Comparison of ENCODE assay signal across 13 cellular contexts in genomic region chr17:55722016-55722706, GRCh38. TPM values are rescaled to one million over a fixed set of nuclear protein-coding genes. Genes with fewer than 3 reads are reported as not detected.
DNase-seq lines count a peak whose midpoint lies in the region; ATAC-seq and TF ChIP-seq lines count a peak whose summit lies in the region.
"Had no signal": no experiment of that assay in that cellular context is flagged by ENCODE, and none has a peak within 500 bp of the region (broad histone marks: within the 10 kb centered on the region; RNA-seq: fewer than 3 reads in every experiment).

No MANE protein-coding gene starts in this region.

- no peak for TF ChIP-seq EP300 in ovary (IDR thresholded peaks at IDR 0.05)

- POLR2A ChIA-PET in AG04450 (lab: Yijun Ruan, JAX) = no interaction called here

- no peaks in the 10 kb centered on the region for H3K36me3 ChIP-seq in adipocyte (ENCODE audit: control insufficient read depth, insufficient read depth, low read length, severe bottlenecking)
- no peaks in the 10 kb centered on the region for H3K36me3 ChIP-seq in ovary
- H3K36me3 ChIP-seq: ascending aorta had no signal

- no peaks in the 10 kb centered on the region for H3K27me3 ChIP-seq in AG04450 (ENCODE audit: control insufficient read depth, insufficient read depth, low read length)
- no peaks in the 10 kb centered on the region for H3K27me3 ChIP-seq in adipocyte (replicated peaks; ENCODE audit: control insufficient read depth, insufficient read depth, low read length)
- no peaks in the 10 kb centered on the region for H3K27me3 ChIP-seq in ovary
- H3K27me3 ChIP-seq: ascending aorta had no signal

- peak overlapping the region; percentile 87 for H3K9ac ChIP-seq in adipocyte (ENCODE audit: low read length)

- intact Hi-C loops in ovary (cut with DNase I) = no loop called here

- TF ChIP-seq CTCF in AG04450 (IDR thresholded peaks at IDR 0.05; ENCODE audit: low read depth, low read length) = no peak
- no peak for TF ChIP-seq CTCF in foreskin fibroblast (IDR thresholded peaks at IDR 0.05; ENCODE audit: low read depth, low read length)
- no peak for TF ChIP-seq CTCF in ovary (IDR thresholded peaks at IDR 0.05)

- no peaks in the 10 kb centered on the region for H3K9me3 ChIP-seq in AG04450 (ENCODE audit: control insufficient read depth, insufficient read depth, low read length)
- no peaks in the 10 kb centered on the region for H3K9me3 ChIP-seq in adipocyte (ENCODE audit: control insufficient read depth, low read length)
- H3K9me3 ChIP-seq in ovary = no peaks in the 10 kb centered on the region
- H3K9me3 ChIP-seq: ascending aorta had no signal

- CTCF ChIA-PET in AG04450 (lab: Charles Lee) = interaction anchor here (1.0 to 9.5 kb wide), 10 partner anchors 13 to 196 kb away, joined by 3 to 165 read pairs (median 16); partner anchors contain the start of gene PCTP

- DNase-seq in AG04450 (ENCODE audit: low read depth, low spot score) = no peak
- DNase-seq in adipocyte (ENCODE audit: low read depth) = no peak
- peak in 1 of 2 donors; percentile 49 for DNase-seq in foreskin fibroblast
- DNase-seq in ovary = no peak
- no peak for DNase-seq in effector CD8-positive, alpha-beta T cell (lab: John Stamatoyannopoulos, UW)
- no peak for DNase-seq in midbrain (lab: John Stamatoyannopoulos, UW)
- DNase-seq: activated CD8-positive, alpha-beta memory T cell treated with anti-CD3 and anti-CD28 coated beads for 24 hours; MM.1S; T-helper 1 cell had no signal

- WGBS in ovary, 3 donors = 25 to 38% (median 35%) methylated on average over 5 of the region's 5 CpGs

- peaks cover 46% of the 10 kb centered on the region for H3K4me1 ChIP-seq in adipocyte (ENCODE audit: control insufficient read depth, insufficient read depth, low read length)
- peaks cover 2% of the 10 kb centered on the region for H3K4me1 ChIP-seq in ovary (ENCODE audit: insufficient read depth)

- peak overlapping the region; percentile 47 for H3K4me3 ChIP-seq in AG04450 (ENCODE audit: low read depth, low read length)
- H3K4me3 ChIP-seq in adipocyte (ENCODE audit: low read length) = peak overlapping the region; percentile 85
- H3K4me3 ChIP-seq in foreskin fibroblast (ENCODE audit: low read depth in 1 of 2, low read length in 2 of 2) = peak overlapping the region; percentile 26 to 47
- H3K4me3 ChIP-seq in ovary = peak overlapping the region; percentile 27

- ATAC-seq in HG03196 (IDR thresholded peaks at IDR 0.05; ENCODE audit: unreplicated experiment) (no peak), GM18861 (IDR thresholded peaks at IDR 0.05; ENCODE audit: unreplicated experiment) (no peak)
- ATAC-seq: stimulated activated effector memory CD8-positive, alpha-beta T cell treated with anti-CD3 and anti-CD28 coated beads, Interleukin-12 subunit alpha, Interleukin-12 subunit beta, amount 100 ng/mL, for 72 hours had no signal

- H3K27ac ChIP-seq in AG04450 (ENCODE audit: low read depth, low read length) = no peak overlapping the region
- peak overlapping the region in 1 of 2 donors; percentile 11 for H3K27ac ChIP-seq in ovary

- no peak for TF ChIP-seq POLR2A in ovary (IDR thresholded peaks at IDR 0.05)

RNA-seq across cellular contexts. Expression of gene TMEM100, which starts 0.5 kb away (rescaled TPM):
- polyA plus RNA-seq in AG04450 (2011; rRNA removed) = 0.63 and 0.67 TPM in 2 replicates
- 0.56 and 1.0 TPM in 2 replicates for polyA minus RNA-seq in AG04450 (2011; rRNA and poly(A)+ RNA removed)
- total RNA-seq in ovary = 10 to 100 TPM in 6 of 7 donors, 1 to 10 TPM in 1; 9.0 to 88.2 (median 32.1) TPM
- polyA plus RNA-seq in ovary = 10 to 100 TPM; 15.6 to 17.8 TPM

RNA-seq across cellular contexts. Expression of gene PCTP, which starts 28.7 kb away (rescaled TPM):
- polyA plus RNA-seq in AG04450 (2011; rRNA removed) = 17.3 and 20.5 TPM in 2 replicates
- polyA minus RNA-seq in AG04450 (2011; rRNA and poly(A)+ RNA removed) = 15.9 and 17.4 TPM in 2 replicates
- 10 to 100 TPM in 6 of 7 donors, 1 to 10 TPM in 1; 7.7 to 16.4 (median 11.8) TPM for total RNA-seq in ovary
- 10 to 100 TPM in 1 of 2 donors, 1 to 10 TPM in 1; 7.2 to 18.8 TPM for polyA plus RNA-seq in ovary

Comparison
In these comparisons a context has a peak if more than half of its experiments do, and no peak if none do; other contexts are left out.
1. H3K4me3 ChIP-seq: peak in every context shown above with its lines; median percentile 85 in adipocyte; 47 in AG04450; 36 in foreskin fibroblast; 27 in ovary.